1 cellular context compared by ENCODE assay signal in the genomic region with DNA sequence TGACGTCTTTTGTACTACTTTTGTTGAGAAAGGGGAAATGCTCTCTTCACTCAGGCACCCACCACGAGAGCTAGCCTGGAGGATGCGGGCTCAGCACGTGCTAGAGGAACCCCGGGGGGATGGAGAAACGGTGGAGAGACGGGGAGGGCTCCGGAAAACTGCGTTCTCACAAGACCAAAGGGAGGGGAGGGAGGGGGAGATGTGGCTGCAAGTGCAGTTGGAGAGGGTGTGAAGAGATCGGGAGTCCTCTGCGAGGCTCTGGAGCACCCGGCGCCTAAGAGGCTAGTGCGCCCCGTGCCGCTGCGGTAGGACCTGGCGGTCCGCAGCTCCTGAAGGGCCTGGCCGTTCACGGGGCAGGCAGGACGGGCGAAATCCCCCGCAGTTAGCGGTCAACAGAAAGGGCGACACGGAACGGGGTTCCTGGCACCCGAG.
TF ChIP-seq lines count a peak whose summit lies in the region.

No MANE protein-coding gene starts in this region.

TF ChIP-seq in K562, 482 proteins besides CTCF, POLR2A, EP300 and RAD21 (continued from another document):
- TF ChIP-seq ZNF395 (CRISPR knock-in tag; IDR thresholded peaks at IDR 0.05) (no peak), ZBTB8A (IDR thresholded peaks at IDR 0.05; ENCODE audit: partially characterized antibody) (no peak), ZNF668 (CRISPR knock-in tag; IDR thresholded peaks at IDR 0.05) (no peak), NR2C1 (IDR thresholded peaks at IDR 0.05) (no peak), NR2C1 (tag; IDR thresholded peaks at IDR 0.05) (no peak), ZNF408 (CRISPR knock-in tag; IDR thresholded peaks at IDR 0.05; ENCODE audit: low read depth) (no peak), FOS (IDR thresholded peaks at IDR 0.05; ENCODE audit: extremely low read depth, insufficient read length) (no peak), ZNF354B (CRISPR knock-in tag; IDR thresholded peaks at IDR 0.05) (no peak), SMAD2 (IDR thresholded peaks at IDR 0.05; ENCODE audit: low read depth, low read length) (no peak), HMG20A (CRISPR knock-in tag; conservative IDR thresholded peaks at IDR 0.05) (no peak)
